5 cellular contexts compared by ENCODE assay signal in the genomic region with DNA sequence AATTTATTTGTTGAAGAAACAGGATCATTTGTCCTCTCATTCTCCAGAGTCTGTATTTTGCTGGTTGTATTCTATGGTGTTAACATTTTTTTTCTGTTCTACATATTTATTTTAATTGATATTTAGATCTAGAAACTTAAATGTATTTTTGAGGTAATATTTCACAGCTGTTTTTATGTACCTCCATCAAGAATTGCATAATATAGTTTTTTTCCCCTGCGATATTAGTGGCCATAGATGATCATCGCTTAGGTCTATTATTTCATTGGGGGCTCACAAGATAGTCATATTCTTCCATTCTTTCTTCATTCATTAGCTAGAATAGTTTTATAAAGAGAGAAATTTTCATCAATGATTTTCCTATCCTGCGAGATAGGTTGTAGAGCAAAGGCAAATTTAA.
"Had no signal": no experiment of that assay in that cellular context is flagged by ENCODE, and none has a peak within 500 bp of the region (broad histone marks: within the 10 kb centered on the region; RNA-seq: fewer than 3 reads in every experiment).

No MANE protein-coding gene starts in this region.

- H2AFZ ChIP-seq: GM23338 had no signal

- H3K4me2 ChIP-seq: GM23338 had no signal

- H3K4me1 Mint-ChIP-seq: GM23338 had no signal

- DNase-seq: H7, HCEC 1CT, KG1 had no signal

- H3K9me3 Mint-ChIP-seq: GM23338 had no signal

- H3K4me3 Mint-ChIP-seq: GM23338 had no signal

- H3K27ac Mint-ChIP-seq: GM23338 had no signal

- ATAC-seq: GM23338 had no signal

- FAIRE-seq: HTR-8/SVneo had no signal

- H3K4me3 ChIP-seq: GM23338 had no signal
